Comparison of ENCODE assay signal across 1 cellular context in the genomic region with DNA sequence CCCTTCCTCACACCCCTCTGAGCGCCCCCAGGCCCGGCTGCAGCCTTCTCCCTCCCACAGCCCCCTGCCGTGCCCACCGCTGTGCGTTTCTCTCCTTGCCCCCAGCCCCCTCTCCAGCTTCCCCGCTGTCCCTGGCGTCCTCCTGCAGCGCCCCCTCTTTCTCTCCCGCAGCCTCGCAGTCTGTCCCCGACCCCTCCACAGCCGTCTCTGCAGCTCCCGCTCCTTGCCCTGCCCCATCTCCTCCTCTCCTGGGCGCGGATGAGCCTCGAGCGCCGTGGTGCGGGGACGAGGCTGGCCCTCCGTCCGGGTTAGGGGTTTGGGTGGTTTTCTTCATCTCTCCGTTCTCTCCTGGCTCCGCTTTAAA.
TF ChIP-seq lines count a peak whose summit lies in the region.

No MANE protein-coding gene starts in this region.

TF ChIP-seq in GM23338, 12 proteins besides CTCF, POLR2A, EP300 and RAD21:
- TF ChIP-seq, protein P1, sequence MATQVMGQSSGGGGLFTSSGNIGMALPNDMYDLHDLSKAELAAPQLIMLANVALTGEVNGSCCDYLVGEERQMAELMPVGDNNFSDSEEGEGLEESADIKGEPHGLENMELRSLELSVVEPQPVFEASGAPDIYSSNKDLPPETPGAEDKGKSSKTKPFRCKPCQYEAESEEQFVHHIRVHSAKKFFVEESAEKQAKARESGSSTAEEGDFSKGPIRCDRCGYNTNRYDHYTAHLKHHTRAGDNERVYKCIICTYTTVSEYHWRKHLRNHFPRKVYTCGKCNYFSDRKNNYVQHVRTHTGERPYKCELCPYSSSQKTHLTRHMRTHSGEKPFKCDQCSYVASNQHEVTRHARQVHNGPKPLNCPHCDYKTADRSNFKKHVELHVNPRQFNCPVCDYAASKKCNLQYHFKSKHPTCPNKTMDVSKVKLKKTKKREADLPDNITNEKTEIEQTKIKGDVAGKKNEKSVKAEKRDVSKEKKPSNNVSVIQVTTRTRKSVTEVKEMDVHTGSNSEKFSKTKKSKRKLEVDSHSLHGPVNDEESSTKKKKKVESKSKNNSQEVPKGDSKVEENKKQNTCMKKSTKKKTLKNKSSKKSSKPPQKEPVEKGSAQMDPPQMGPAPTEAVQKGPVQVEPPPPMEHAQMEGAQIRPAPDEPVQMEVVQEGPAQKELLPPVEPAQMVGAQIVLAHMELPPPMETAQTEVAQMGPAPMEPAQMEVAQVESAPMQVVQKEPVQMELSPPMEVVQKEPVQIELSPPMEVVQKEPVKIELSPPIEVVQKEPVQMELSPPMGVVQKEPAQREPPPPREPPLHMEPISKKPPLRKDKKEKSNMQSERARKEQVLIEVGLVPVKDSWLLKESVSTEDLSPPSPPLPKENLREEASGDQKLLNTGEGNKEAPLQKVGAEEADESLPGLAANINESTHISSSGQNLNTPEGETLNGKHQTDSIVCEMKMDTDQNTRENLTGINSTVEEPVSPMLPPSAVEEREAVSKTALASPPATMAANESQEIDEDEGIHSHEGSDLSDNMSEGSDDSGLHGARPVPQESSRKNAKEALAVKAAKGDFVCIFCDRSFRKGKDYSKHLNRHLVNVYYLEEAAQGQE (IDR thresholded peaks at IDR 0.05; ENCODE audit: unreplicated experiment), result no peak
- TF ChIP-seq NANOG (IDR thresholded peaks at IDR 0.05; ENCODE audit: borderline replicate concordance) (no peak), ZNF331 (CRISPR knock-in tag; IDR thresholded peaks at IDR 0.05; ENCODE audit: low read depth) (no peak)
- TF ChIP-seq, protein P2, sequence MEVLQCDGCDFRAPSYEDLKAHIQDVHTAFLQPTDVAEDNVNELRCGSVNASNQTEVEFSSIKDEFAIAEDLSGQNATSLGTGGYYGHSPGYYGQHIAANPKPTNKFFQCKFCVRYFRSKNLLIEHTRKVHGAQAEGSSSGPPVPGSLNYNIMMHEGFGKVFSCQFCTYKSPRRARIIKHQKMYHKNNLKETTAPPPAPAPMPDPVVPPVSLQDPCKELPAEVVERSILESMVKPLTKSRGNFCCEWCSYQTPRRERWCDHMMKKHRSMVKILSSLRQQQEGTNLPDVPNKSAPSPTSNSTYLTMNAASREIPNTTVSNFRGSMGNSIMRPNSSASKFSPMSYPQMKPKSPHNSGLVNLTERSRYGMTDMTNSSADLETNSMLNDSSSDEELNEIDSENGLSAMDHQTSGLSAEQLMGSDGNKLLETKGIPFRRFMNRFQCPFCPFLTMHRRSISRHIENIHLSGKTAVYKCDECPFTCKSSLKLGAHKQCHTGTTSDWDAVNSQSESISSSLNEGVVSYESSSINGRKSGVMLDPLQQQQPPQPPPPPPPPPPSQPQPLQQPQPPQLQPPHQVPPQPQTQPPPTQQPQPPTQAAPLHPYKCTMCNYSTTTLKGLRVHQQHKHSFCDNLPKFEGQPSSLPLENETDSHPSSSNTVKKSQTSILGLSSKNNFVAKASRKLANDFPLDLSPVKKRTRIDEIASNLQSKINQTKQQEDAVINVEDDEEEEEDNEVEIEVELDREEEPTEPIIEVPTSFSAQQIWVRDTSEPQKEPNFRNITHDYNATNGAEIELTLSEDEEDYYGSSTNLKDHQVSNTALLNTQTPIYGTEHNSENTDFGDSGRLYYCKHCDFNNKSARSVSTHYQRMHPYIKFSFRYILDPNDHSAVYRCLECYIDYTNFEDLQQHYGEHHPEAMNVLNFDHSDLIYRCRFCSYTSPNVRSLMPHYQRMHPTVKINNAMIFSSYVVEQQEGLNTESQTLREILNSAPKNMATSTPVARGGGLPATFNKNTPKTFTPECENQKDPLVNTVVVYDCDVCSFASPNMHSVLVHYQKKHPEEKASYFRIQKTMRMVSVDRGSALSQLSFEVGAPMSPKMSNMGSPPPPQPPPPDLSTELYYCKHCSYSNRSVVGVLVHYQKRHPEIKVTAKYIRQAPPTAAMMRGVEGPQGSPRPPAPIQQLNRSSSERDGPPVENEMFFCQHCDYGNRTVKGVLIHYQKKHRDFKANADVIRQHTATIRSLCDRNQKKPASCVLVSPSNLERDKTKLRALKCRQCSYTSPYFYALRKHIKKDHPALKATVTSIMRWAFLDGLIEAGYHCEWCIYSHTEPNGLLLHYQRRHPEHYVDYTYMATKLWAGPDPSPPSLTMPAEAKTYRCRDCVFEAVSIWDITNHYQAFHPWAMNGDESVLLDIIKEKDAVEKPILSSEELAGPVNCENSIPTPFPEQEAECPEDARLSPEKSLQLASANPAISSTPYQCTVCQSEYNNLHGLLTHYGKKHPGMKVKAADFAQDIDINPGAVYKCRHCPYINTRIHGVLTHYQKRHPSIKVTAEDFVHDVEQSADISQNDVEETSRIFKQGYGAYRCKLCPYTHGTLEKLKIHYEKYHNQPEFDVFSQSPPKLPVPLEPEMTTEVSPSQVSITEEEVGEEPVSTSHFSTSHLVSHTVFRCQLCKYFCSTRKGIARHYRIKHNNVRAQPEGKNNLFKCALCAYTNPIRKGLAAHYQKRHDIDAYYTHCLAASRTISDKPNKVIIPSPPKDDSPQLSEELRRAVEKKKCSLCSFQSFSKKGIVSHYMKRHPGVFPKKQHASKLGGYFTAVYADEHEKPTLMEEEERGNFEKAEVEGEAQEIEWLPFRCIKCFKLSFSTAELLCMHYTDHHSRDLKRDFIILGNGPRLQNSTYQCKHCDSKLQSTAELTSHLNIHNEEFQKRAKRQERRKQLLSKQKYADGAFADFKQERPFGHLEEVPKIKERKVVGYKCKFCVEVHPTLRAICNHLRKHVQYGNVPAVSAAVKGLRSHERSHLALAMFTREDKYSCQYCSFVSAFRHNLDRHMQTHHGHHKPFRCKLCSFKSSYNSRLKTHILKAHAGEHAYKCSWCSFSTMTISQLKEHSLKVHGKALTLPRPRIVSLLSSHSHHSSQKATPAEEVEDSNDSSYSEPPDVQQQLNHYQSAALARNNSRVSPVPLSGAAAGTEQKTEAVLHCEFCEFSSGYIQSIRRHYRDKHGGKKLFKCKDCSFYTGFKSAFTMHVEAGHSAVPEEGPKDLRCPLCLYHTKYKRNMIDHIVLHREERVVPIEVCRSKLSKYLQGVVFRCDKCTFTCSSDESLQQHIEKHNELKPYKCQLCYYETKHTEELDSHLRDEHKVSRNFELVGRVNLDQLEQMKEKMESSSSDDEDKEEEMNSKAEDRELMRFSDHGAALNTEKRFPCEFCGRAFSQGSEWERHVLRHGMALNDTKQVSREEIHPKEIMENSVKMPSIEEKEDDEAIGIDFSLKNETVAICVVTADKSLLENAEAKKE (CRISPR knock-in tag; IDR thresholded peaks at IDR 0.05), result no peak
TF ChIP-seq in GM23338: peak in this region for 0.
